9 cellular contexts compared by ENCODE assay signal in the genomic region with DNA sequence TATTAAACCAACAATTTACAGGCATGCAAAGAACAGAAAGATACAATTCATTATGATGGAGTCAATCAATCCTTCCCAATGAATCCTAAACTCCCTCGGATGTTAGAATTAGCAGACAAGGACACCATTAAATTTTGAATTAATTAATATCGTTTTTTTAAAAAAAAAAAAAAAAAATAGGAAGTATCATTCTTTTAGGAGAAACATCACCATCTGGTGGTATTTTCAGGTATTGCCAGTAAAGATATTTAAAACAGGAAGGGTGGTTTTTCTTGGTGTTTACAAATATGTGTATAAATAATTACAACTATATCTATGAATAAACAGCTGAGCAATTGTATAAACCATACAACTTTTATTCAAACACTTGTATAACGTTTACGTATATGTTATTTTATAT.
DNase-seq lines count a peak whose midpoint lies in the region; ATAC-seq and TF ChIP-seq lines count a peak whose summit lies in the region.
"Had no signal": no experiment of that assay in that cellular context is flagged by ENCODE, and none has a peak within 500 bp of the region (broad histone marks: within the 10 kb centered on the region; RNA-seq: fewer than 3 reads in every experiment).

No MANE protein-coding gene starts in this region.

- no peaks in the 10 kb centered on the region for H3K9me3 ChIP-seq in DND-41 (ENCODE audit: insufficient read depth, low read length, severe bottlenecking)
- no peaks in the 10 kb centered on the region for H3K9me3 ChIP-seq in lower lobe of right lung
- H3K9me3 ChIP-seq in vagina: no peaks in the 10 kb centered on the region
- no peaks in the 10 kb centered on the region for H3K9me3 ChIP-seq in upper lobe of left lung

- H3K4me1 ChIP-seq in DND-41 (ENCODE audit: insufficient read depth, low read length) (no peaks in the 10 kb centered on the region), lower lobe of right lung (no peaks in the 10 kb centered on the region), vagina (no peaks in the 10 kb centered on the region), upper lobe of left lung (no peaks in the 10 kb centered on the region)

- H3K4me2 ChIP-seq in DND-41 (ENCODE audit: insufficient read depth, low read length): no peak overlapping the region

- H3K27me3 ChIP-seq in DND-41 (ENCODE audit: insufficient read depth, low read length, poor library complexity): no peaks in the 10 kb centered on the region
- H3K27me3 ChIP-seq in lower lobe of right lung (ENCODE audit: low read depth): no peaks in the 10 kb centered on the region
- no peaks in the 10 kb centered on the region for H3K27me3 ChIP-seq in vagina
- H3K27me3 ChIP-seq in upper lobe of left lung: no peaks in the 10 kb centered on the region

- no peaks in the 10 kb centered on the region for H4K20me1 ChIP-seq in DND-41 (ENCODE audit: insufficient read depth, low read length)

- H3K27ac ChIP-seq in DND-41 (ENCODE audit: low read length) (no peak overlapping the region), lower lobe of right lung (no peak overlapping the region), vagina (no peak overlapping the region), upper lobe of left lung (no peak overlapping the region)

- in situ Hi-C loops in astrocyte of the cerebellum (cut with HindIII; ENCODE audit: low sequenced_read_pairs): no loop called here

- intact Hi-C loops in lower lobe of right lung (cut with DNase I): no loop called here
- intact Hi-C loops in vagina (cut with DNase I): no loop called here

- H3K4me3 ChIP-seq in DND-41 (ENCODE audit: low read depth in 1 of 2, low read length in 2 of 2) (no peak overlapping the region), astrocyte of the cerebellum (ENCODE audit: low read depth, low read length) (no peak overlapping the region), lower lobe of right lung (no peak overlapping the region), vagina (no peak overlapping the region), upper lobe of left lung (no peak overlapping the region)

- no peak overlapping the region for H3K9ac ChIP-seq in DND-41 (ENCODE audit: low read depth, low read length)

- ATAC-seq in DND-41 (ENCODE audit: insufficient read depth, low read depth): no peak
- no peak for ATAC-seq in lower lobe of right lung
- ATAC-seq in upper lobe of left lung (ENCODE audit: low FRiP score in 2 of 2): no peak

- 40 to 46% methylated on average over 4 of the region's 4 CpGs for WGBS in upper lobe of left lung, 2 donors

- TF ChIP-seq CTCF in DND-41 (IDR thresholded peaks at IDR 0.05; ENCODE audit: borderline replicate concordance, extremely low read depth, low read length, poor library complexity, severe bottlenecking) (peak; percentile 67), astrocyte of the cerebellum (IDR thresholded peaks at IDR 0.05; ENCODE audit: low read depth, low read length, missing control alignments) (peak; percentile 15), lower lobe of right lung (IDR thresholded peaks at IDR 0.05) (peak; percentile 38), vagina (IDR thresholded peaks at IDR 0.05) (peak in 1 of 3 experiments; percentile 17), upper lobe of left lung (IDR thresholded peaks at IDR 0.05) (peak in 2 of 6 experiments; percentile 17 to 51)

- no peak overlapping the region for H2AFZ ChIP-seq in DND-41 (ENCODE audit: low read depth, low read length)

- H3K79me2 ChIP-seq in DND-41 (ENCODE audit: insufficient read depth, low read length): no peaks in the 10 kb centered on the region

- no peak for DNase-seq in DND-41
- peak; percentile 13 for DNase-seq in KG1 (lab: John Stamatoyannopoulos, UW)
- no peak for DNase-seq in astrocyte of the cerebellum (ENCODE audit: low read depth)
- DNase-seq in lower lobe of right lung: no peak
- no peak for DNase-seq in vagina (ENCODE audit: extremely low spot score in 2 of 2)
- no peak for DNase-seq in activated CD8-positive, alpha-beta memory T cell treated with anti-CD3 and anti-CD28 coated beads, Interleukin-2, amount 50 U/mL, for 4 hours
- no peak for DNase-seq in upper lobe of left lung
- no peak for DNase-seq in NK-92 (lab: John Stamatoyannopoulos, UW; ENCODE audit: unreplicated experiment)
- DNase-seq: NCI-H1092 had no signal

- TF ChIP-seq POLR2A in vagina (IDR thresholded peaks at IDR 0.05): no peak
- no peak for TF ChIP-seq POLR2A in upper lobe of left lung (IDR thresholded peaks at IDR 0.05)

- no peak for TF ChIP-seq EP300 in upper lobe of left lung (IDR thresholded peaks at IDR 0.05)

- H3K36me3 ChIP-seq in DND-41 (ENCODE audit: insufficient read depth, low read length) (no peaks in the 10 kb centered on the region), lower lobe of right lung (no peaks in the 10 kb centered on the region), vagina (no peaks in the 10 kb centered on the region), upper lobe of left lung (no peaks in the 10 kb centered on the region)
